In the genomic region with DNA sequence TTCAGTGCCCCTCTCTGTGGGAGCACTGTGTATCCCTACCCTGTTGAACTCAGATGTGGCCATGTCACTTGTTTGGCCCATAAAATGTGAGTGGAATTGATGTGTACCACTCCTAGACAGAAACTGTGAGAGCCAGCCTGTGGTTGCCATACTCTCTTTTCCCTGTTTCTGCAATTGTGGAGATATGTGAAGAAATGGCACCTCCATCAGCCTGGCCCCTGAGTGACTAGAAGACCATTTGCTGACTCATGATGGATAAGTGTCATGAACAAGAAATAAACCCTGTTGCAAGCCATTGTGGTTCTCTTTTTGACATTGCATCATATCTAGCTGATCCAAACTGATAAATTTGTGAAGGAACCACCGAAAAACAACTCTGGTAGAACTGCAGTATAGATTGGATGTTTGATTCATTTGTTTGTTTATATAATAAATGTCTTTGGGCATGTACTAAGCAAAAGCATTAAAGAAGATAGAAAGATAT, we compare ENCODE assay signal across 1 cellular context.
TF ChIP-seq lines count a peak whose summit lies in the region.

No MANE protein-coding gene starts in this region.

TF ChIP-seq in GM23338, 12 proteins besides CTCF, POLR2A, EP300 and RAD21 (continued from another document):
- TF ChIP-seq, protein P1, sequence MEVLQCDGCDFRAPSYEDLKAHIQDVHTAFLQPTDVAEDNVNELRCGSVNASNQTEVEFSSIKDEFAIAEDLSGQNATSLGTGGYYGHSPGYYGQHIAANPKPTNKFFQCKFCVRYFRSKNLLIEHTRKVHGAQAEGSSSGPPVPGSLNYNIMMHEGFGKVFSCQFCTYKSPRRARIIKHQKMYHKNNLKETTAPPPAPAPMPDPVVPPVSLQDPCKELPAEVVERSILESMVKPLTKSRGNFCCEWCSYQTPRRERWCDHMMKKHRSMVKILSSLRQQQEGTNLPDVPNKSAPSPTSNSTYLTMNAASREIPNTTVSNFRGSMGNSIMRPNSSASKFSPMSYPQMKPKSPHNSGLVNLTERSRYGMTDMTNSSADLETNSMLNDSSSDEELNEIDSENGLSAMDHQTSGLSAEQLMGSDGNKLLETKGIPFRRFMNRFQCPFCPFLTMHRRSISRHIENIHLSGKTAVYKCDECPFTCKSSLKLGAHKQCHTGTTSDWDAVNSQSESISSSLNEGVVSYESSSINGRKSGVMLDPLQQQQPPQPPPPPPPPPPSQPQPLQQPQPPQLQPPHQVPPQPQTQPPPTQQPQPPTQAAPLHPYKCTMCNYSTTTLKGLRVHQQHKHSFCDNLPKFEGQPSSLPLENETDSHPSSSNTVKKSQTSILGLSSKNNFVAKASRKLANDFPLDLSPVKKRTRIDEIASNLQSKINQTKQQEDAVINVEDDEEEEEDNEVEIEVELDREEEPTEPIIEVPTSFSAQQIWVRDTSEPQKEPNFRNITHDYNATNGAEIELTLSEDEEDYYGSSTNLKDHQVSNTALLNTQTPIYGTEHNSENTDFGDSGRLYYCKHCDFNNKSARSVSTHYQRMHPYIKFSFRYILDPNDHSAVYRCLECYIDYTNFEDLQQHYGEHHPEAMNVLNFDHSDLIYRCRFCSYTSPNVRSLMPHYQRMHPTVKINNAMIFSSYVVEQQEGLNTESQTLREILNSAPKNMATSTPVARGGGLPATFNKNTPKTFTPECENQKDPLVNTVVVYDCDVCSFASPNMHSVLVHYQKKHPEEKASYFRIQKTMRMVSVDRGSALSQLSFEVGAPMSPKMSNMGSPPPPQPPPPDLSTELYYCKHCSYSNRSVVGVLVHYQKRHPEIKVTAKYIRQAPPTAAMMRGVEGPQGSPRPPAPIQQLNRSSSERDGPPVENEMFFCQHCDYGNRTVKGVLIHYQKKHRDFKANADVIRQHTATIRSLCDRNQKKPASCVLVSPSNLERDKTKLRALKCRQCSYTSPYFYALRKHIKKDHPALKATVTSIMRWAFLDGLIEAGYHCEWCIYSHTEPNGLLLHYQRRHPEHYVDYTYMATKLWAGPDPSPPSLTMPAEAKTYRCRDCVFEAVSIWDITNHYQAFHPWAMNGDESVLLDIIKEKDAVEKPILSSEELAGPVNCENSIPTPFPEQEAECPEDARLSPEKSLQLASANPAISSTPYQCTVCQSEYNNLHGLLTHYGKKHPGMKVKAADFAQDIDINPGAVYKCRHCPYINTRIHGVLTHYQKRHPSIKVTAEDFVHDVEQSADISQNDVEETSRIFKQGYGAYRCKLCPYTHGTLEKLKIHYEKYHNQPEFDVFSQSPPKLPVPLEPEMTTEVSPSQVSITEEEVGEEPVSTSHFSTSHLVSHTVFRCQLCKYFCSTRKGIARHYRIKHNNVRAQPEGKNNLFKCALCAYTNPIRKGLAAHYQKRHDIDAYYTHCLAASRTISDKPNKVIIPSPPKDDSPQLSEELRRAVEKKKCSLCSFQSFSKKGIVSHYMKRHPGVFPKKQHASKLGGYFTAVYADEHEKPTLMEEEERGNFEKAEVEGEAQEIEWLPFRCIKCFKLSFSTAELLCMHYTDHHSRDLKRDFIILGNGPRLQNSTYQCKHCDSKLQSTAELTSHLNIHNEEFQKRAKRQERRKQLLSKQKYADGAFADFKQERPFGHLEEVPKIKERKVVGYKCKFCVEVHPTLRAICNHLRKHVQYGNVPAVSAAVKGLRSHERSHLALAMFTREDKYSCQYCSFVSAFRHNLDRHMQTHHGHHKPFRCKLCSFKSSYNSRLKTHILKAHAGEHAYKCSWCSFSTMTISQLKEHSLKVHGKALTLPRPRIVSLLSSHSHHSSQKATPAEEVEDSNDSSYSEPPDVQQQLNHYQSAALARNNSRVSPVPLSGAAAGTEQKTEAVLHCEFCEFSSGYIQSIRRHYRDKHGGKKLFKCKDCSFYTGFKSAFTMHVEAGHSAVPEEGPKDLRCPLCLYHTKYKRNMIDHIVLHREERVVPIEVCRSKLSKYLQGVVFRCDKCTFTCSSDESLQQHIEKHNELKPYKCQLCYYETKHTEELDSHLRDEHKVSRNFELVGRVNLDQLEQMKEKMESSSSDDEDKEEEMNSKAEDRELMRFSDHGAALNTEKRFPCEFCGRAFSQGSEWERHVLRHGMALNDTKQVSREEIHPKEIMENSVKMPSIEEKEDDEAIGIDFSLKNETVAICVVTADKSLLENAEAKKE (CRISPR knock-in tag; IDR thresholded peaks at IDR 0.05): no peak
